ENCODE assay signal across 10 cellular contexts in genomic region chr1:116847688-116848531, GRCh38.
A peak's percentile ranks its signal among the peaks of the same experiment; 100 is the strongest.
DNase-seq lines count a peak whose midpoint lies in the region; ATAC-seq and TF ChIP-seq lines count a peak whose summit lies in the region.
"Had no signal": no experiment of that assay in that cellular context is flagged by ENCODE, and none has a peak within 500 bp of the region (broad histone marks: within the 10 kb centered on the region; RNA-seq: fewer than 3 reads in every experiment).

No MANE protein-coding gene starts in this region.

- H3K36me3 Mint-ChIP-seq in activated naive CD4-positive, alpha-beta T cell treated with anti-CD3 and anti-CD28 coated beads, Interleukin-2, amount 10 ng/mL, durations not matched to agents 7 days and 5 days = peaks cover 2% of the 10 kb centered on the region

- intact Hi-C loops in right cardiac atrium (cut with DNase I) = no loop called here

- ATAC-seq in GM21381 (IDR thresholded peaks at IDR 0.05; ENCODE audit: unreplicated experiment) (peak; percentile 77), right cardiac atrium (peak; percentile 88 to 94), HG03039 (IDR thresholded peaks at IDR 0.05; ENCODE audit: unreplicated experiment) (no peak)

- POLR2A ChIA-PET in AG04449 (lab: Yijun Ruan, JAX) = no interaction called here

- no peak overlapping the region for H3K27ac Mint-ChIP-seq in activated naive CD4-positive, alpha-beta T cell treated with anti-CD3 and anti-CD28 coated beads, Interleukin-2, amount 10 ng/mL, durations not matched to agents 7 days and 5 days

- TF ChIP-seq CTCF in AG04449 (IDR thresholded peaks at IDR 0.05; ENCODE audit: insufficient read depth, low read length, missing control alignments) = no peak

- no peaks in the 10 kb centered on the region for H3K4me1 ChIP-seq in right cardiac atrium (ENCODE audit: control insufficient read depth, insufficient read depth, low read length)

- H3K9me3 ChIP-seq in right cardiac atrium (ENCODE audit: control insufficient read depth, low read length) = no peaks in the 10 kb centered on the region
- H3K9me3 ChIP-seq: Peyer's patch had no signal

- H3K4me3 Mint-ChIP-seq in activated naive CD4-positive, alpha-beta T cell treated with anti-CD3 and anti-CD28 coated beads, Interleukin-2, amount 10 ng/mL, durations not matched to agents 7 days and 5 days = no peak overlapping the region

- H3K4me3 ChIP-seq in AG04449 (ENCODE audit: low read depth, low read length) (0 out of 2 replicates have a peak overlapping the region, but pooled peaks have one; percentile 2), right cardiac atrium (ENCODE audit: low read length) (no peak overlapping the region)
- H3K4me3 ChIP-seq: Peyer's patch had no signal

- DNase-seq in AG04449 (ENCODE audit: low read depth, low spot score) (peak; percentile 45), right cardiac atrium (peak; percentile 77 to 86 (median 80)), NCI-H1930 (lab: John Stamatoyannopoulos, UW) (no peak), NCI-H187 (lab: John Stamatoyannopoulos, UW) (no peak), NCI-H524 treated with DMSO at 0.1 percent for 48 hours (lab: John Stamatoyannopoulos, UW) (no peak)
- peak; percentile 29 for DNase-seq in activated naive CD4-positive, alpha-beta T cell treated with anti-CD3 and anti-CD28 coated beads, Interleukin-2, amount 10 ng/mL, durations not matched to agents 7 days and 5 days
- DNase-seq: Calu3 had no signal

- peaks cover 19% of the 10 kb centered on the region for H3K4me1 Mint-ChIP-seq in activated naive CD4-positive, alpha-beta T cell treated with anti-CD3 and anti-CD28 coated beads, Interleukin-2, amount 10 ng/mL, durations not matched to agents 7 days and 5 days

- no peak overlapping the region for H3K27ac ChIP-seq in right cardiac atrium (ENCODE audit: low read length)

- H3K27me3 ChIP-seq in right cardiac atrium (ENCODE audit: control insufficient read depth, insufficient read depth) = no peaks in the 10 kb centered on the region
- H3K27me3 ChIP-seq: Peyer's patch had no signal

- 58% methylated on average over 13 of the region's 13 CpGs for WGBS in right cardiac atrium

- no peaks in the 10 kb centered on the region for H3K27me3 Mint-ChIP-seq in activated naive CD4-positive, alpha-beta T cell treated with anti-CD3 and anti-CD28 coated beads, Interleukin-2, amount 10 ng/mL, durations not matched to agents 7 days and 5 days

- peaks cover 5% of the 10 kb centered on the region for H3K9me3 Mint-ChIP-seq in activated naive CD4-positive, alpha-beta T cell treated with anti-CD3 and anti-CD28 coated beads, Interleukin-2, amount 10 ng/mL, durations not matched to agents 7 days and 5 days

- CTCF ChIA-PET in AG04449 (lab: Yijun Ruan, JAX) = interaction anchor here (1.1 to 1.5 kb wide), 2 partner anchors 8 to 111 kb away, joined by 3 to 4 read pairs; no protein-coding TSS in a partner anchor
- CTCF ChIA-PET in activated naive CD4-positive, alpha-beta T cell treated with anti-CD3 and anti-CD28 coated beads, Interleukin-2, amount 10 ng/mL, durations not matched to agents 7 days and 5 days (lab: Charles Lee) = no interaction called here

Comparison
In these comparisons a context has a peak if more than half of its experiments do, and no peak if none do; other contexts are left out.
1. DNase-seq: peak in AG04449 (single experiment), activated naive CD4-positive, alpha-beta T cell treated with anti-CD3 and anti-CD28 coated beads, Interleukin-2, amount 10 ng/mL, durations not matched to agents 7 days and 5 days (single experiment) and right cardiac atrium (3 of 3); none in NCI-H1930 (0 of 2), NCI-H187 (0 of 2) and NCI-H524 treated with DMSO at 0.1 percent for 48 hours (single experiment).